In genomic region chr6:39334039-39334438, GRCh38 we compare ENCODE assay signal across 32 cellular contexts. TPM values are rescaled to one million over a fixed set of nuclear protein-coding genes. Genes with fewer than 3 reads are reported as not detected.
"Had no signal": no experiment of that assay in that cellular context is flagged by ENCODE, and none has a peak within 500 bp of the region (broad histone marks: within the 10 kb centered on the region; RNA-seq: fewer than 3 reads in every experiment).

No MANE protein-coding gene starts in this region.

- H3K9me3 Mint-ChIP-seq: dendritic cell treated with granulocyte-macrophage colony-stimulating factor and Interleukin-4, amounts not matched to agents 40 ng/mL and 50 ng/mL, for 4 days; effector memory CD8-positive, alpha-beta T cell; endodermal cell had no signal

- DNase-seq: colonic mucosa; cortex of kidney; effector CD8-positive, alpha-beta T cell; effector memory CD8-positive, alpha-beta T cell; endodermal cell; erythroblast; esophagus squamous epithelium; foreskin fibroblast; foreskin melanocyte; gastrocnemius medialis; glutamatergic neuron; head of caudate nucleus; heart right ventricle; hippocampal formation; left lung; left ventricle myocardium superior; lower lobe of right lung; mesenchymal stem cell; midbrain had no signal

- H3K27me3 ChIP-seq: colonic mucosa, gastrocnemius medialis had no signal

- H3K9me3 ChIP-seq: colonic mucosa, esophagus squamous epithelium, gastrocnemius medialis, heart right ventricle, left lung, lower lobe of right lung had no signal

- H3K27ac ChIP-seq: colonic mucosa, epithelial cell of prostate, esophagus squamous epithelium, gastrocnemius medialis, heart right ventricle, left lung, lower lobe of right lung had no signal

- H3K4me1 ChIP-seq: colonic mucosa, gastrocnemius medialis had no signal

- H3K27ac Mint-ChIP-seq: dendritic cell treated with granulocyte-macrophage colony-stimulating factor and Interleukin-4, amounts not matched to agents 40 ng/mL and 50 ng/mL, for 4 days; effector memory CD8-positive, alpha-beta T cell; endodermal cell had no signal

- H3K4me3 ChIP-seq: colonic mucosa, esophagus squamous epithelium, gastrocnemius medialis, heart right ventricle, left lung, lower lobe of right lung had no signal

- H3K4me3 Mint-ChIP-seq: dendritic cell treated with granulocyte-macrophage colony-stimulating factor and Interleukin-4, amounts not matched to agents 40 ng/mL and 50 ng/mL, for 4 days; effector memory CD8-positive, alpha-beta T cell; endodermal cell had no signal

- H3K36me3 ChIP-seq: colonic mucosa, esophagus squamous epithelium, gastrocnemius medialis, heart right ventricle, left lung, lower lobe of right lung had no signal

- ATAC-seq: effector memory CD8-positive, alpha-beta T cell; esophagus mucosa; gastrocnemius medialis; left lung; left ventricle myocardium superior; lower lobe of right lung had no signal

RNA-seq across cellular contexts. Expression of gene KCNK16, which starts 11.5 kb away (rescaled TPM):
- total RNA-seq: cerebellum, colonic mucosa, dermis microvascular lymphatic vessel endothelial cell, endodermal cell, esophagus mucosa, esophagus squamous epithelium, gastrocnemius medialis, glomerular endothelial cell, heart right ventricle, kidney epithelial cell, left cardiac atrium, left lung, left ventricle myocardium superior, lower leg skin, lower lobe of right lung, lung microvascular endothelial cell, mononuclear cell, mucosa of gallbladder had no signal
- polyA plus RNA-seq: heart right ventricle, keratinocyte had no signal

RNA-seq across cellular contexts. Expression of gene KCNK17, which starts 19.8 kb away (rescaled TPM):
- total RNA-seq: colonic mucosa, dermis microvascular lymphatic vessel endothelial cell, gastrocnemius medialis, glomerular endothelial cell, kidney epithelial cell, left ventricle myocardium superior, lung microvascular endothelial cell had no signal
- polyA plus RNA-seq: keratinocyte had no signal
